Comparison of ENCODE assay signal across 12 cellular contexts in genomic region chr4:76831475-76832390, GRCh38.
DNase-seq lines count a peak whose midpoint lies in the region; ATAC-seq, FAIRE-seq and TF ChIP-seq lines count a peak whose summit lies in the region.
"Had no signal": no experiment of that assay in that cellular context is flagged by ENCODE, and none has a peak within 500 bp of the region (broad histone marks: within the 10 kb centered on the region; RNA-seq: fewer than 3 reads in every experiment).

No MANE protein-coding gene starts in this region.

- H2AFZ ChIP-seq in parathyroid adenoma: peak overlapping the region; percentile 82

- H3K9me3 ChIP-seq in A549 (no peaks in the 10 kb centered on the region), SJCRH30 (replicated peaks) (no peaks in the 10 kb centered on the region), parathyroid adenoma (ENCODE audit: control insufficient read depth, low read length) (no peaks in the 10 kb centered on the region)
- no peaks in the 10 kb centered on the region for H3K9me3 ChIP-seq in CD8-positive, alpha-beta T cell (ENCODE audit: low read length)

- no peaks in the 10 kb centered on the region for H3K4me1 Mint-ChIP-seq in CD8-positive, alpha-beta T cell (ENCODE audit: low read depth)

- H3K27ac ChIP-seq in A549: peak overlapping the region; percentile 78 to 91
- H3K27ac ChIP-seq in SJCRH30: peak overlapping the region; percentile 91
- peak overlapping the region; percentile 73 for H3K27ac ChIP-seq in parathyroid adenoma
- no peak overlapping the region for H3K27ac ChIP-seq in CD8-positive, alpha-beta T cell (ENCODE audit: low read depth, low read length)

- TF ChIP-seq CTCF in A549 (IDR thresholded peaks at IDR 0.05) (no peak), fibroblast of villous mesenchyme (IDR thresholded peaks at IDR 0.05; ENCODE audit: insufficient read depth, low read depth, low read length) (no peak), parathyroid adenoma (IDR thresholded peaks at IDR 0.05) (no peak)
- no peak for TF ChIP-seq CTCF in CD8-positive, alpha-beta T cell (IDR thresholded peaks at IDR 0.05)

- no peak overlapping the region for H3K9ac ChIP-seq in parathyroid adenoma

- POLR2A ChIA-PET in A549 (lab: Yijun Ruan, JAX): interaction anchor here (0.9 to 1.2 kb wide), 2 partner anchors 12 to 18 kb away, joined by 3 read pairs; no protein-coding TSS in a partner anchor
- POLR2A ChIA-PET in CD8-positive, alpha-beta T cell (lab: Charles Lee): no interaction called here

- no peaks in the 10 kb centered on the region for H3K9me3 Mint-ChIP-seq in CD8-positive, alpha-beta T cell

- FAIRE-seq in A549 (lab: Jason Lieb, UNC): no peak
- FAIRE-seq: HTR-8/SVneo, TTC549 had no signal

- no peak overlapping the region for H3K4me3 Mint-ChIP-seq in CD8-positive, alpha-beta T cell

- H3K79me2 ChIP-seq in parathyroid adenoma: no peaks in the 10 kb centered on the region

- no peaks in the 10 kb centered on the region for H3K27me3 ChIP-seq in SJCRH30
- H3K27me3 ChIP-seq in parathyroid adenoma (ENCODE audit: control insufficient read depth, insufficient read depth, low read length): no peaks in the 10 kb centered on the region
- no peaks in the 10 kb centered on the region for H3K27me3 ChIP-seq in CD8-positive, alpha-beta T cell (ENCODE audit: insufficient read depth, low read length)

- CTCF ChIA-PET in A549 (lab: Yijun Ruan, JAX): interaction anchor here (1.1 kb wide), 1 partner anchor 213 kb away, joined by 3 read pairs; no protein-coding TSS in a partner anchor
- CTCF ChIA-PET in CD8-positive, alpha-beta T cell (lab: Charles Lee): no interaction called here

- 96% methylated on average over 7 of the region's 9 CpGs for WGBS in A549 (ENCODE audit: missing lambda C conversion rate)

- no peak for TF ChIP-seq RAD21 in A549 (conservative IDR thresholded peaks at IDR 0.05 in 1 of 2, IDR thresholded peaks at IDR 0.05 in 1 of 2)

- DNase-seq in A549 (ENCODE audit: low read depth in 1 of 2, low spot score in 1 of 2): no peak
- DNase-seq in SJCRH30: peak in 1 of 2 experiments; percentile 44
- DNase-seq in fibroblast of villous mesenchyme (ENCODE audit: low read depth): peak; percentile 78
- DNase-seq in midbrain (lab: John Stamatoyannopoulos, UW): no peak
- DNase-seq in CD8-positive, alpha-beta T cell: no peak
- DNase-seq in SHP77 treated with DMSO at 0.1 percent for 48 hours (lab: John Stamatoyannopoulos, UW): no peak
- DNase-seq: activated naive CD4-positive, alpha-beta T cell; NCI-H82 had no signal

- ATAC-seq in A549: peak in 1 of 2 experiments; percentile 14; a peak in 3 of 6 replicates
- ATAC-seq in HG02623 (IDR thresholded peaks at IDR 0.05; ENCODE audit: unreplicated experiment): no peak
- ATAC-seq in CD8-positive, alpha-beta T cell: no peak

- intact Hi-C loops in CD8-positive, alpha-beta T cell (cut with DNase I, micrococcal nuclease): no loop called here

- no peaks in the 10 kb centered on the region for H3K36me3 Mint-ChIP-seq in CD8-positive, alpha-beta T cell

- H3K4me2 ChIP-seq in A549: peak overlapping the region; percentile 79
- H3K4me2 ChIP-seq in parathyroid adenoma (ENCODE audit: low read length): peak overlapping the region; percentile 16

- H3K4me1 ChIP-seq in A549 (peaks cover 18% of the 10 kb centered on the region), SJCRH30 (peaks cover 16% of the 10 kb centered on the region), parathyroid adenoma (peaks cover 16% of the 10 kb centered on the region)
- H3K4me1 ChIP-seq in CD8-positive, alpha-beta T cell (ENCODE audit: insufficient read depth, low read length): no peaks in the 10 kb centered on the region

- H3K27me3 Mint-ChIP-seq in CD8-positive, alpha-beta T cell (ENCODE audit: low read depth): no peaks in the 10 kb centered on the region

- no peak for TF ChIP-seq EP300 in A549 (IDR thresholded peaks at IDR 0.05)

- no peak for TF ChIP-seq POLR2A in A549 (IDR thresholded peaks at IDR 0.05; ENCODE audit: low read length)

- H3K4me3 ChIP-seq in A549: 0 out of 3 replicates have a peak overlapping the region, but pooled peaks have one; percentile 11
- H3K4me3 ChIP-seq in SJCRH30: peak overlapping the region; percentile 56
- H3K4me3 ChIP-seq in fibroblast of villous mesenchyme (ENCODE audit: low read depth, low read length): no peak overlapping the region
- no peak overlapping the region for H3K4me3 ChIP-seq in parathyroid adenoma (ENCODE audit: low read depth, low read length)
- no peak overlapping the region for H3K4me3 ChIP-seq in CD8-positive, alpha-beta T cell (ENCODE audit: low read depth, low read length)

- H3K27ac Mint-ChIP-seq in CD8-positive, alpha-beta T cell: no peak overlapping the region

- no peaks in the 10 kb centered on the region for H3K36me3 ChIP-seq in SJCRH30
- no peaks in the 10 kb centered on the region for H3K36me3 ChIP-seq in parathyroid adenoma (ENCODE audit: control insufficient read depth, insufficient read depth, low read length)
- no peaks in the 10 kb centered on the region for H3K36me3 ChIP-seq in CD8-positive, alpha-beta T cell (ENCODE audit: insufficient read depth, low read length)

TF ChIP-seq in A549, 52 proteins besides CTCF, POLR2A, EP300 and RAD21:
- peak; percentile 32 for TF ChIP-seq MAFK (IDR thresholded peaks at IDR 0.05; ENCODE audit: partially characterized antibody)
- TF ChIP-seq REST (IDR thresholded peaks at IDR 0.05): no peak

Comparison
In these comparisons a context has a peak if more than half of its experiments do, and no peak if none do; other contexts are left out.
1. H3K4me3 ChIP-seq: peak in A549 (single experiment) and SJCRH30 (single experiment); none in fibroblast of villous mesenchyme (single experiment), parathyroid adenoma (single experiment) and CD8-positive, alpha-beta T cell (single experiment).